19 cellular contexts compared by ENCODE assay signal in genomic region chr3:3305087-3305486, GRCh38.
"Had no signal": no experiment of that assay in that cellular context is flagged by ENCODE, and none has a peak within 500 bp of the region (broad histone marks: within the 10 kb centered on the region; RNA-seq: fewer than 3 reads in every experiment).

No MANE protein-coding gene starts in this region.

- H3K36me3 ChIP-seq: esophagus squamous epithelium, lower lobe of right lung, pancreas, right lobe of liver, suprapubic skin had no signal

- ATAC-seq: left ventricle myocardium superior; lower lobe of right lung; natural killer cell; pancreas; right lobe of liver; stimulated activated naive CD8-positive, alpha-beta T cell treated with anti-CD3 and anti-CD28 coated beads, Interleukin-15, amount 100 ng/mL, for 72 hours had no signal

- DNase-seq: dermis blood vessel endothelial cell; effector memory CD4-positive, alpha-beta T cell; esophagus squamous epithelium; foreskin melanocyte; left ventricle myocardium superior; lower lobe of right lung; natural killer cell; occipital lobe; pancreas; right lobe of liver; small intestine; stimulated activated CD4-positive, alpha-beta T cell treated with anti-CD3 and anti-CD28 coated beads, Interleukin-1b, Interleukin-23, amount 100 ng/mL, for 48 hours; stimulated activated CD4-positive, alpha-beta T cell treated with anti-CD3 and anti-CD28 coated beads, Interleukin-4, amount 100 ng/mL, for 1 hour; stimulated activated CD8-positive, alpha-beta memory T cell treated with anti-CD3 and anti-CD28 coated beads, Interleukin-4, amount 100 ng/mL, for 48 hours; stimulated activated naive CD4-positive, alpha-beta T cell; stimulated activated naive CD8-positive, alpha-beta T cell treated with anti-CD3 and anti-CD28 coated beads, Interleukin-15, amount 100 ng/mL, for 72 hours; trophoblast cell had no signal

- H3K27ac ChIP-seq: coronary artery, esophagus squamous epithelium, lower lobe of right lung, pancreas, right lobe of liver, suprapubic skin had no signal

- H3K4me3 ChIP-seq: coronary artery, esophagus squamous epithelium, lower lobe of right lung, pancreas, right lobe of liver, suprapubic skin had no signal

- H3K27me3 ChIP-seq: esophagus squamous epithelium, pancreas, right lobe of liver, suprapubic skin had no signal

- H3K36me3 Mint-ChIP-seq: natural killer cell had no signal

- H3K4me1 ChIP-seq: esophagus squamous epithelium, lower lobe of right lung, pancreas, right lobe of liver, suprapubic skin had no signal

- H3K4me1 Mint-ChIP-seq: natural killer cell; stimulated activated naive CD8-positive, alpha-beta T cell treated with anti-CD3 and anti-CD28 coated beads, Interleukin-15, amount 100 ng/mL, for 72 hours had no signal

- H3K27me3 Mint-ChIP-seq: stimulated activated naive CD8-positive, alpha-beta T cell treated with anti-CD3 and anti-CD28 coated beads, Interleukin-15, amount 100 ng/mL, for 72 hours had no signal

- H3K27ac Mint-ChIP-seq: natural killer cell; stimulated activated naive CD8-positive, alpha-beta T cell treated with anti-CD3 and anti-CD28 coated beads, Interleukin-15, amount 100 ng/mL, for 72 hours had no signal

- H3K4me3 Mint-ChIP-seq: natural killer cell; stimulated activated naive CD8-positive, alpha-beta T cell treated with anti-CD3 and anti-CD28 coated beads, Interleukin-15, amount 100 ng/mL, for 72 hours had no signal

- H3K9me3 Mint-ChIP-seq: stimulated activated naive CD8-positive, alpha-beta T cell treated with anti-CD3 and anti-CD28 coated beads, Interleukin-15, amount 100 ng/mL, for 72 hours had no signal

- H3K9me3 ChIP-seq: esophagus squamous epithelium, lower lobe of right lung, pancreas, right lobe of liver, suprapubic skin had no signal
